Comparison of ENCODE assay signal across 1 cellular context in the genomic region with DNA sequence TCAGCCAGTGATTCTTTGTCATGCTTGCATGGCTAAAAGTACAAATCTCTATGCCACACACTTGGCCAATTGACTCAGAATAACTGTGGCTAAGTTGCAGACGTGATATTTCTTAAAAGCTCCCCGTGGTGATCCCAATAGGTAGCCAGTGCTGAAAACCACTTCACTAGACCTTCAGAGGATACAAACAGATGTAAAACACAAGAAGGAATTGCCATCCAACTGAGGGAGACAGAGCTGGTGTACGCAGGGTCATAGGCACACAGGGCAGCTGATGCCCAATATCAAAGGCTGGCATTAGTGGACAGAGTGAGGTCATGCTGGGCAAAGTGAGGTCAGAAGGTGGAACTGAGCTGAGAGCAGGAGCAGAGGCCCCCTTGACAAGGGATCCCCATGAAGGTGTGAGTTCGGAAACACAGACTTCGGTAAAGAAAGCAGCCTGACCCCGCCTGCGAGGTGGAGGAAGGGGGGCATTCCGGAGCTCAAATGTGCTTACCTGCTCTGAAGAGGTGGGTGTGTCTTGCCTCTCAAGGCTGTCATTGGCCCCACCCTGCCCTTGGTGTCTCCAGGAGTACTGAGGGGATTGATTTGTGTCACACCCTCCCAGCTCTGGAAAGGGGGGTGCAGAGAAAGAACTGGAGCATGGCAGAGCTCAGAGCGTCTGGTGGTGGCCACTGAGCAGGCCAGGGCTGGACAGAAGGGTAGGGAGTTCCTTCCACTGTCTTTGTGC.
TF ChIP-seq lines count a peak whose summit lies in the region.

No MANE protein-coding gene starts in this region.

TF ChIP-seq in HepG2, 621 proteins besides CTCF, POLR2A, EP300 and RAD21 (continued from another document):
- no peak for TF ChIP-seq TBX2 (CRISPR knock-in tag; IDR thresholded peaks at IDR 0.05; ENCODE audit: borderline replicate concordance)
- no peak for TF ChIP-seq FOXK2 (IDR thresholded peaks at IDR 0.05)
- TF ChIP-seq ZNF407 (CRISPR knock-in tag; IDR thresholded peaks at IDR 0.05; ENCODE audit: not compliant biosample characterization), result no peak
- TF ChIP-seq POGK (CRISPR knock-in tag; conservative IDR thresholded peaks at IDR 0.05), result no peak
- no peak for TF ChIP-seq HMGXB3 (CRISPR knock-in tag; IDR thresholded peaks at IDR 0.05; ENCODE audit: borderline replicate concordance)
- no peak for TF ChIP-seq KMT2B (CRISPR knock-in tag; IDR thresholded peaks at IDR 0.05)
- no peak for TF ChIP-seq ZZZ3 (CRISPR knock-in tag; IDR thresholded peaks at IDR 0.05; ENCODE audit: borderline replicate concordance)
